In genomic region chr14:75141062-75141461, GRCh38 we compare ENCODE assay signal across 18 cellular contexts. TPM values are rescaled to one million over a fixed set of nuclear protein-coding genes. Genes with fewer than 3 reads are reported as not detected.
DNase-seq lines count a peak whose midpoint lies in the region; ATAC-seq, FAIRE-seq and TF ChIP-seq lines count a peak whose summit lies in the region.
"Had no signal": no experiment of that assay in that cellular context is flagged by ENCODE, and none has a peak within 500 bp of the region (broad histone marks: within the 10 kb centered on the region; RNA-seq: fewer than 3 reads in every experiment).

No MANE protein-coding gene starts in this region.

- no peak for ATAC-seq in CD4-positive, alpha-beta T cell (ENCODE audit: poor library complexity)
- ATAC-seq in HG03342 (IDR thresholded peaks at IDR 0.05; ENCODE audit: unreplicated experiment): no peak
- ATAC-seq: left ventricle myocardium superior, WTC11 had no signal

- DNase-seq in CD4-positive, alpha-beta T cell: no peak
- DNase-seq in GM12891 (ENCODE audit: insufficient read length, low spot score): no peak
- no peak for DNase-seq in astrocyte (ENCODE audit: low read depth)
- no peak for DNase-seq in spleen
- no peak for DNase-seq in NCI-H2171 (lab: John Stamatoyannopoulos, UW)
- DNase-seq in activated CD4-positive, alpha-beta T cell treated with anti-CD3 and anti-CD28 coated beads, Interleukin-2, amount 50 U/mL, for 48 hours: no peak
- DNase-seq: C1 segment of cervical spinal cord; left ventricle myocardium superior; NCI-H1694 treated with DMSO at 0.1 percent for 48 hours; NCI-H446; stimulated activated CD4-positive, alpha-beta T cell treated with anti-CD3 and anti-CD28 coated beads, Interleukin-4, amount 100 ng/mL, for 1 hour; tibial artery had no signal

- TF ChIP-seq POLR2A in GM12891 (IDR thresholded peaks at IDR 0.05; ENCODE audit: low read depth, low read length) (no peak), spleen (IDR thresholded peaks at IDR 0.05) (no peak)

- 13 to 29% (median 21%) methylated on average over 2 of the region's 2 CpGs for WGBS in spleen, 5 donors

- peaks cover 5% of the 10 kb centered on the region for H3K36me3 ChIP-seq in astrocyte (ENCODE audit: insufficient read depth, low read length)
- peaks cover 0 to 25% (median 4%) of the 10 kb centered on the region in 6 donors for H3K36me3 ChIP-seq in spleen

- no peak overlapping the region for H3K4me3 Mint-ChIP-seq in CD4-positive, alpha-beta T cell
- H3K4me3 Mint-ChIP-seq in astrocyte (ENCODE audit: unreplicated experiment): no peak overlapping the region
- H3K4me3 Mint-ChIP-seq: T-helper 1 cell treated with Interleukin-12 subunit alpha and Interleukin-12 subunit beta and Interleukin-4 antibody, amounts not matched to agents 30 μg/mL and 1 μg/mL, for 36 hours; WTC11 had no signal

- POLR2A ChIA-PET in CD4-positive, alpha-beta T cell (lab: Charles Lee): interaction anchor here (0.8 to 2.3 kb wide), 4 partner anchors 9 to 153 kb away, joined by 3 to 6 read pairs (median 4); partner anchors contain the start of gene NEK9

- no peak overlapping the region for H3K27ac ChIP-seq in CD4-positive, alpha-beta T cell (ENCODE audit: low read depth, low read length)
- H3K27ac ChIP-seq in astrocyte (ENCODE audit: low read depth, low read length) (no peak overlapping the region), spleen (peak overlapping the region in 5 of 8 donors; percentile 16 to 83 (median 56))
- H3K27ac ChIP-seq: tibial artery had no signal

- no peaks in the 10 kb centered on the region for H3K9me3 Mint-ChIP-seq in CD4-positive, alpha-beta T cell
- no peaks in the 10 kb centered on the region for H3K9me3 Mint-ChIP-seq in astrocyte (ENCODE audit: unreplicated experiment)
- H3K9me3 Mint-ChIP-seq: T-helper 1 cell treated with Interleukin-12 subunit alpha and Interleukin-12 subunit beta and Interleukin-4 antibody, amounts not matched to agents 30 μg/mL and 1 μg/mL, for 36 hours had no signal

- intact Hi-C loops in CD4-positive, alpha-beta T cell (cut with DNase I, micrococcal nuclease): loop anchor here in 1 of 2 experiments (5.0 kb wide), 1 partner anchor 36 kb away; the partner anchor contains the start of gene TMED10
- intact Hi-C loops in spleen (cut with DNase I; ENCODE audit: low total_unique reads): no loop called here

- peaks cover 45% of the 10 kb centered on the region for H3K36me3 Mint-ChIP-seq in CD4-positive, alpha-beta T cell (ENCODE audit: low read depth)
- peaks cover 8% of the 10 kb centered on the region for H3K36me3 Mint-ChIP-seq in astrocyte (ENCODE audit: low read depth, unreplicated experiment)

- no peak overlapping the region for H3K9ac ChIP-seq in astrocyte (ENCODE audit: low read length)

- FAIRE-seq in GM12891 (lab: Jason Lieb, UNC) (peak; percentile 86), astrocyte (lab: Jason Lieb, UNC) (no peak)
- FAIRE-seq: bronchial epithelial cell had no signal

- H3K27me3 ChIP-seq in CD4-positive, alpha-beta T cell (ENCODE audit: control insufficient read depth, insufficient read depth, low read length): no peaks in the 10 kb centered on the region
- H3K27me3 ChIP-seq in astrocyte (ENCODE audit: insufficient read depth, low read length): no peaks in the 10 kb centered on the region
- no peaks in the 10 kb centered on the region for H3K27me3 ChIP-seq in spleen (replicated peaks in 1 of 7)
- H3K27me3 ChIP-seq: esophagus muscularis mucosa, tibial artery had no signal

- peaks cover 51% of the 10 kb centered on the region for H4K20me1 ChIP-seq in astrocyte (ENCODE audit: insufficient read depth, low read length)

- H3K4me2 ChIP-seq in astrocyte (ENCODE audit: low read length): no peak overlapping the region

- H3K79me2 ChIP-seq in astrocyte (ENCODE audit: insufficient read depth, low read length): peaks cover 83% of the 10 kb centered on the region

- H2AFZ ChIP-seq in astrocyte (ENCODE audit: low read depth, low read length): no peak overlapping the region

- H3K4me1 ChIP-seq in astrocyte (ENCODE audit: insufficient read depth, low read length) (no peaks in the 10 kb centered on the region), spleen (peaks cover 37 to 96% (median 76%) of the 10 kb centered on the region in 6 donors)

- H3K4me3 ChIP-seq in astrocyte (ENCODE audit: insufficient read depth, low read depth, low read length) (no peak overlapping the region), spleen (no peak overlapping the region)
- H3K4me3 ChIP-seq: esophagus muscularis mucosa, tibial artery had no signal

- peak overlapping the region; percentile 61 for H3K27ac Mint-ChIP-seq in CD4-positive, alpha-beta T cell
- H3K27ac Mint-ChIP-seq in astrocyte (ENCODE audit: unreplicated experiment): peak overlapping the region; percentile 43
- H3K27ac Mint-ChIP-seq: progenitor cell of endocrine pancreas; T-helper 1 cell treated with Interleukin-12 subunit alpha and Interleukin-12 subunit beta and Interleukin-4 antibody, amounts not matched to agents 30 μg/mL and 1 μg/mL, for 36 hours; WTC11 had no signal

- TF ChIP-seq CTCF in CD4-positive, alpha-beta T cell (IDR thresholded peaks at IDR 0.05): no peak
- no peak for TF ChIP-seq CTCF in astrocyte (IDR thresholded peaks at IDR 0.05; ENCODE audit: insufficient read depth, low read depth, low read length)
- TF ChIP-seq CTCF in spleen (IDR thresholded peaks at IDR 0.05 in 8 of 11, conservative IDR thresholded peaks at IDR 0.05 in 3 of 11): no peak

- H3K27me3 Mint-ChIP-seq in CD4-positive, alpha-beta T cell: no peaks in the 10 kb centered on the region
- no peaks in the 10 kb centered on the region for H3K27me3 Mint-ChIP-seq in astrocyte (ENCODE audit: low read depth, unreplicated experiment)
- H3K27me3 Mint-ChIP-seq: progenitor cell of endocrine pancreas had no signal

- CTCF ChIA-PET in CD4-positive, alpha-beta T cell (lab: Charles Lee): interaction anchor here (0.6 to 2.0 kb wide), 6 partner anchors 15 to 205 kb away, joined by 3 to 8 read pairs (median 4); no protein-coding TSS in a partner anchor

- H3K9me3 ChIP-seq in CD4-positive, alpha-beta T cell (ENCODE audit: control insufficient read depth, low read length): no peaks in the 10 kb centered on the region
- H3K9me3 ChIP-seq in astrocyte (ENCODE audit: insufficient read depth, low read depth, low read length) (no peaks in the 10 kb centered on the region), spleen (no peaks in the 10 kb centered on the region)
- H3K9me3 ChIP-seq: esophagus muscularis mucosa, tibial artery had no signal

- H3K4me1 Mint-ChIP-seq in CD4-positive, alpha-beta T cell (ENCODE audit: low read depth): peaks cover 65% of the 10 kb centered on the region
- H3K4me1 Mint-ChIP-seq in astrocyte (ENCODE audit: low read depth, unreplicated experiment): peaks cover 17% of the 10 kb centered on the region

TF ChIP-seq in GM12891, 5 proteins besides CTCF, POLR2A, EP300 and RAD21:
- TF ChIP-seq POU2F2 (IDR thresholded peaks at IDR 0.05; ENCODE audit: low read depth, low read length) (no peak), SPI1 (IDR thresholded peaks at IDR 0.05; ENCODE audit: low read depth, low read length) (0 out of 2 replicates have a peak, but pooled peaks have one; percentile 8)

RNA-seq across cellular contexts. Expression of gene NEK9, which starts 14.2 kb away (rescaled TPM):
- total RNA-seq in CD4-positive, alpha-beta T cell: 10 to 100 TPM; 53.5 to 54.1 TPM
- 39.9 TPM for polyA plus RNA-seq in GM12891 (2012; ENCODE audit: low read depth, missing spikeins)
- total RNA-seq in astrocyte (45.2 and 56.3 TPM in 2 replicates), spleen (100 to 1,000 TPM in 1 of 7 donors, 10 to 100 TPM in 6; 68.5 to 102 (median 86.5) TPM)
- 10 to 100 TPM; 31.7 to 38.8 (median 33.0) TPM for polyA plus RNA-seq in spleen

RNA-seq across cellular contexts. Expression of gene TMED10, which starts 35.4 kb away (rescaled TPM):
- total RNA-seq in CD4-positive, alpha-beta T cell: 100 to 1,000 TPM; 153 to 156 TPM
- polyA plus RNA-seq in GM12891 (2012; ENCODE audit: low read depth, missing spikeins): 90.2 TPM
- total RNA-seq in astrocyte (331 and 359 TPM in 2 replicates), spleen (100 to 1,000 TPM; 167 to 212 (median 191) TPM)
- polyA plus RNA-seq in spleen: 10 to 100 TPM; 33.3 to 52.2 (median 46.6) TPM

Comparison
In these comparisons a context has a peak if more than half of its experiments do, and no peak if none do; other contexts are left out.
1. H3K27ac ChIP-seq: peak in spleen (5 of 8); none in CD4-positive, alpha-beta T cell (single experiment) and astrocyte (single experiment).